Comparison of ENCODE assay signal across 13 cellular contexts in the genomic region with DNA sequence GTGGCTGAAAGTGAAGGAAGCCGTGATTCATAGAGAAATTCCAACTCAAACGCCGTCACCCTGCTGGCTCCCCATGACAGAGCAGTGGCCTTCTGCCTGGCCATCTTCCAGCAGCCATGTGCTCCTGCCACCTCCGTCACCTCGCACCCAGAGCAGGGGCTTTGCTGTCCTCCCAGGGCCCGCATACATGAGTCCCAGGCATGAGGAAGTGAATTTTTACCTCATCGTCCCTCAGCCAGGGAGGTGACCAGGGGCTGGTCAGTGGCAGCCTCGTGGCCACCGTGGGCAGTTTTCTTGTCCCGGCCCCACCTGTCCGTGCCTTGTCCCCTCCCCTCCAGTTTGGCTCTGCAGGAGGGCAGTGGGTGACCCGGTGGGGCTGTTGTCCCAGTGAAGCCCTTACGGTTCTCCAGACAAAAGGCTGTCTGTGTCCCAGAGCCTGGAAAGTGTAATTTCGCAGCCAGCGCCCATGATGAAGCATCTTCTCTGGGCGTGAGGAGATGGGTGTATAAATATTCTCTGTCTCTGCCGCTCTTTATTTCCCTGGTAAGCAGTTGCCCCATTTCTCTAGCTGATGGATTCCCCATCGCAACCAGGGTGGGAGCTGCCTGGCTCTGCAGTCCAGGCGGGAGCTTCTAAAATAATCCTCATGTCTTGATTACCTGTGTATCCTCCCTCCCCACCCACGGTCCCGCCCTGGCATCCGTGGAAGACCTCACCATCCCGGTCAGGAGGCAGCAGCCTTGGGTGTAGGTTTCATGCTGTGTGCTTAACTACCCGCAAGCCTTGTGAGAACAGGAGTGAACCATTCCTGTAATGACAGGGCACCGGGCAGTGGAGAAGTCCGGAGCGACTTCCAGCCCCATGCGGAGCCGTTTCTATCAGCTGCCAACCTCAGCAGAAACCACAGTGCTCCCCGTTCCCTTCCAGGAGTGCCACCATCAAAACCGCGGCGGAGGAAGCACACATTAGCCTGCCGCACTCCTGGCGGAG.
DNase-seq lines count a peak whose midpoint lies in the region; ATAC-seq, FAIRE-seq and TF ChIP-seq lines count a peak whose summit lies in the region.
"Had no signal": no experiment of that assay in that cellular context is flagged by ENCODE, and none has a peak within 500 bp of the region (broad histone marks: within the 10 kb centered on the region; RNA-seq: fewer than 3 reads in every experiment).

No MANE protein-coding gene starts in this region.

- peak overlapping the region; percentile 24 for H3K18ac ChIP-seq in neuronal stem cell (ENCODE audit: low read length)

- no peak overlapping the region for H3K4ac ChIP-seq in neuronal stem cell (ENCODE audit: low read length)

- H3K36me3 ChIP-seq in astrocyte (ENCODE audit: insufficient read depth, low read length) (peaks cover 2% of the 10 kb centered on the region), neuronal stem cell (replicated peaks in 1 of 2; ENCODE audit: control insufficient read depth in 2 of 2, insufficient read depth in 2 of 2, low read length in 2 of 2) (peaks cover 4 to 5% of the 10 kb centered on the region in 2 donors), stomach (peaks cover 0 to 27% (median 15%) of the 10 kb centered on the region in 4 donors), GM23248 (ENCODE audit: low read depth) (no peaks in the 10 kb centered on the region)
- H3K36me3 ChIP-seq: transverse colon had no signal

- H3K79me1 ChIP-seq in neuronal stem cell (ENCODE audit: low read depth, low read length): no peaks in the 10 kb centered on the region

- intact Hi-C loops in stomach (cut with DNase I; ENCODE audit: low total_unique reads): loop anchor here (10.0 kb wide), 1 partner anchor 185 kb away; no protein-coding TSS in a partner anchor

- no peak for TF ChIP-seq EP300 in stomach (IDR thresholded peaks at IDR 0.05)

- no peak overlapping the region for H4K8ac ChIP-seq in neuronal stem cell (ENCODE audit: low read depth, low read length)

- H2BK12ac ChIP-seq in neuronal stem cell (ENCODE audit: low read length): no peak overlapping the region

- TF ChIP-seq POLR2A in stomach (IDR thresholded peaks at IDR 0.05): no peak

- no peaks in the 10 kb centered on the region for H3K9me3 ChIP-seq in astrocyte (ENCODE audit: insufficient read depth, low read depth, low read length)
- no peaks in the 10 kb centered on the region for H3K9me3 ChIP-seq in neuronal stem cell (replicated peaks in 1 of 2; ENCODE audit: control insufficient read depth in 2 of 2, insufficient read depth in 1 of 2, low read depth in 1 of 2, low read length in 2 of 2)
- H3K9me3 ChIP-seq in stomach: no peaks in the 10 kb centered on the region
- no peaks in the 10 kb centered on the region for H3K9me3 ChIP-seq in GM23248 (ENCODE audit: low read depth)
- H3K9me3 ChIP-seq: transverse colon had no signal

- H2BK5ac ChIP-seq in neuronal stem cell (ENCODE audit: low read length): no peak overlapping the region

- H3K4me2 ChIP-seq in astrocyte (ENCODE audit: low read length) (peak overlapping the region; percentile 24), neuronal stem cell (ENCODE audit: insufficient read depth, low read length, poor library complexity, severe bottlenecking) (no peak overlapping the region), GM23248 (ENCODE audit: unreplicated experiment) (no peak overlapping the region)

- in situ Hi-C loops in G401 (cut with HindIII; ENCODE audit: low sequenced_read_pairs) (no loop called here), GM23248 (cut with MboI) (loop anchor here (10.0 kb wide), 1 partner anchor 185 kb away; no protein-coding TSS in a partner anchor)

- FAIRE-seq in astrocyte (lab: Jason Lieb, UNC): no peak

- no peak overlapping the region for H4K91ac ChIP-seq in neuronal stem cell (ENCODE audit: low read depth, low read length, poor library complexity)

- no peak overlapping the region for H3K4me3 Mint-ChIP-seq in astrocyte (ENCODE audit: unreplicated experiment)
- H3K4me3 Mint-ChIP-seq in chondrocyte (ENCODE audit: unreplicated experiment): no peak overlapping the region
- H3K4me3 Mint-ChIP-seq: nephron had no signal

- no peaks in the 10 kb centered on the region for H3K4me1 ChIP-seq in astrocyte (ENCODE audit: insufficient read depth, low read length)
- peaks cover 0 to 5% of the 10 kb centered on the region in 2 donors for H3K4me1 ChIP-seq in neuronal stem cell (ENCODE audit: control insufficient read depth in 2 of 2, insufficient read depth in 1 of 2, low read depth in 1 of 2, low read length in 2 of 2)
- peaks cover 0 to 19% (median 6%) of the 10 kb centered on the region in 4 donors for H3K4me1 ChIP-seq in stomach
- H3K4me1 ChIP-seq in GM23248 (ENCODE audit: insufficient read depth): no peaks in the 10 kb centered on the region
- H3K4me1 ChIP-seq: transverse colon had no signal

- H3K9me3 Mint-ChIP-seq in astrocyte (ENCODE audit: unreplicated experiment) (no peaks in the 10 kb centered on the region), chondrocyte (ENCODE audit: low read depth) (no peaks in the 10 kb centered on the region)
- H3K9me3 Mint-ChIP-seq: nephron had no signal

- peak overlapping the region; percentile 56 for H3K14ac ChIP-seq in neuronal stem cell (ENCODE audit: low read length)

- no peak overlapping the region for H3K4me3 ChIP-seq in astrocyte (ENCODE audit: insufficient read depth, low read depth, low read length)
- H3K4me3 ChIP-seq in neuronal stem cell (ENCODE audit: low read length in 2 of 2): no peak overlapping the region
- H3K4me3 ChIP-seq in stomach: no peak overlapping the region
- no peak overlapping the region for H3K4me3 ChIP-seq in GM23248
- H3K4me3 ChIP-seq: transverse colon had no signal

- peak overlapping the region; percentile 60 for H2AK5ac ChIP-seq in neuronal stem cell (ENCODE audit: low read depth, low read length)

- WGBS in neuronal stem cell (ENCODE audit: extremely low coverage in 2 of 2, insufficient read length in 2 of 2, insufficient replicate concordance in 1 of 2), 2 donors: no CpG with 5 or more reads among the region's 35 CpGs
- WGBS in stomach, 5 donors: 68 to 74% (median 71%) methylated on average over 35 of the region's 35 CpGs
- WGBS in GM23248 (ENCODE audit: low coverage in 1 of 2, low lambda C conversion rate in 2 of 2, missing lambda C conversion rate in 2 of 2), 2 experiments: 88 to 91% methylated on average over 30 to 34 of the region's 35 CpGs

- H3K23ac ChIP-seq in neuronal stem cell (ENCODE audit: low read depth, low read length, poor library complexity): peak overlapping the region; percentile 25

- H2AFZ ChIP-seq in astrocyte (ENCODE audit: low read depth, low read length): no peak overlapping the region
- no peak overlapping the region for H2AFZ ChIP-seq in neuronal stem cell (ENCODE audit: low read length)
- H2AFZ ChIP-seq in GM23248: no peak overlapping the region

- no peak overlapping the region for H2BK120ac ChIP-seq in neuronal stem cell (ENCODE audit: low read depth, low read length)

- H4K20me1 ChIP-seq in astrocyte (ENCODE audit: insufficient read depth, low read length): no peaks in the 10 kb centered on the region
- H4K20me1 ChIP-seq in GM23248 (ENCODE audit: insufficient read depth): no peaks in the 10 kb centered on the region

- H3F3A ChIP-seq in GM23248 (ENCODE audit: insufficient read depth): no peaks in the 10 kb centered on the region

- TF ChIP-seq CTCF in astrocyte (IDR thresholded peaks at IDR 0.05; ENCODE audit: insufficient read depth, low read depth, low read length) (no peak), stomach (IDR thresholded peaks at IDR 0.05) (no peak), chondrocyte (IDR thresholded peaks at IDR 0.05) (no peak)

- H2BK15ac ChIP-seq in neuronal stem cell (ENCODE audit: low read length): peak overlapping the region; percentile 21

- peaks cover 2% of the 10 kb centered on the region for H3K27me3 Mint-ChIP-seq in astrocyte (ENCODE audit: low read depth, unreplicated experiment)
- H3K27me3 Mint-ChIP-seq in chondrocyte (ENCODE audit: low read depth): no peaks in the 10 kb centered on the region

- H3K27ac ChIP-seq in astrocyte (ENCODE audit: low read depth, low read length) (no peak overlapping the region), neuronal stem cell (replicated peaks; ENCODE audit: low read length) (no peak overlapping the region), stomach (no peak overlapping the region), GM23248 (no peak overlapping the region)
- H3K27ac ChIP-seq: transverse colon had no signal

- H3K9ac ChIP-seq in astrocyte (ENCODE audit: low read length): no peak overlapping the region
- H3K9ac ChIP-seq in neuronal stem cell (ENCODE audit: low read depth, low read length, poor library complexity): peak overlapping the region; percentile 27
- H3K9ac ChIP-seq in GM23248: no peak overlapping the region

- H3K4me1 Mint-ChIP-seq in astrocyte (ENCODE audit: low read depth, unreplicated experiment) (no peaks in the 10 kb centered on the region), chondrocyte (ENCODE audit: low read depth) (no peaks in the 10 kb centered on the region)
- H3K4me1 Mint-ChIP-seq: nephron had no signal

- ATAC-seq in GM21825 (IDR thresholded peaks at IDR 0.05; ENCODE audit: unreplicated experiment): no peak

- H3K27me3 ChIP-seq in astrocyte (ENCODE audit: insufficient read depth, low read length) (no peaks in the 10 kb centered on the region), neuronal stem cell (ENCODE audit: control insufficient read depth in 3 of 3, insufficient read depth in 3 of 3, low read depth in 1 of 3, low read length in 3 of 3) (no peaks in the 10 kb centered on the region), stomach (no peaks in the 10 kb centered on the region), GM23248 (replicated peaks; ENCODE audit: insufficient read depth) (no peaks in the 10 kb centered on the region)
- H3K27me3 ChIP-seq: transverse colon had no signal

- no peaks in the 10 kb centered on the region for H3K9me2 ChIP-seq in GM23248 (ENCODE audit: insufficient read depth)

- H3K79me2 ChIP-seq in astrocyte (ENCODE audit: insufficient read depth, low read length): no peaks in the 10 kb centered on the region
- H3K79me2 ChIP-seq in GM23248 (ENCODE audit: insufficient read depth): no peaks in the 10 kb centered on the region

- peak; percentile 63 for DNase-seq in G401 (ENCODE audit: low spot score)
- peak; percentile 56 for DNase-seq in MV-4-11 (lab: John Stamatoyannopoulos, UW)
- no peak for DNase-seq in astrocyte (ENCODE audit: low read depth)
- DNase-seq in neuronal stem cell (ENCODE audit: low spot score): no peak
- DNase-seq in stomach: no peak
- DNase-seq in chondrocyte (ENCODE audit: low spot score): no peak
- no peak for DNase-seq in GM23248
- DNase-seq: KG1, left cardiac atrium, SHP77, transverse colon had no signal

- H3K27ac Mint-ChIP-seq in astrocyte (ENCODE audit: unreplicated experiment): no peak overlapping the region
- no peak overlapping the region for H3K27ac Mint-ChIP-seq in chondrocyte (ENCODE audit: unreplicated experiment)
- H3K27ac Mint-ChIP-seq: nephron had no signal

- H3K36me3 Mint-ChIP-seq in astrocyte (ENCODE audit: low read depth, unreplicated experiment) (no peaks in the 10 kb centered on the region), chondrocyte (ENCODE audit: low read depth) (peaks cover 2% of the 10 kb centered on the region)

Comparison
In these comparisons a context has a peak if more than half of its experiments do, and no peak if none do; other contexts are left out.
1. DNase-seq: peak in G401 (single experiment) and MV-4-11 (single experiment); none in astrocyte (single experiment), neuronal stem cell (single experiment), stomach (single experiment), chondrocyte (single experiment) and GM23248 (single experiment).